In genomic region chr2:101287303-101287702, GRCh38 we compare ENCODE assay signal across 32 cellular contexts.
"Had no signal": no experiment of that assay in that cellular context is flagged by ENCODE, and none has a peak within 500 bp of the region (broad histone marks: within the 10 kb centered on the region; RNA-seq: fewer than 3 reads in every experiment).

No MANE protein-coding gene starts in this region.

- H3K4me1 ChIP-seq: Peyer's patch had no signal

- H3K9me3 Mint-ChIP-seq: activated naive CD4-positive, alpha-beta T cell treated with anti-CD3 and anti-CD28 coated beads, Interleukin-2, amount 50 U/mL, for 72 hours; activated T-helper 17 cell treated with anti-CD3 and anti-CD28 coated beads, Interleukin-2, amount 50 U/mL, for 72 hours had no signal

- H3K4me3 ChIP-seq: Peyer's patch had no signal

- H3K9me3 ChIP-seq: Peyer's patch had no signal

- H3K27ac ChIP-seq: brain microvascular endothelial cell, Peyer's patch, RWPE1, WERI-Rb-1 had no signal

- H3K27me3 ChIP-seq: brain microvascular endothelial cell, Peyer's patch had no signal

- ATAC-seq: activated naive CD4-positive, alpha-beta T cell treated with anti-CD3 and anti-CD28 coated beads, Interleukin-2, amount 50 U/mL, for 72 hours; activated T-helper 17 cell treated with anti-CD3 and anti-CD28 coated beads, Interleukin-2, amount 50 U/mL, for 72 hours; PC-3; Right ventricle myocardium inferior had no signal

- H3K27ac Mint-ChIP-seq: activated T-helper 17 cell treated with anti-CD3 and anti-CD28 coated beads, Interleukin-2, amount 50 U/mL, for 72 hours had no signal

- FAIRE-seq: colon had no signal

- H3K27me3 Mint-ChIP-seq: activated T-helper 17 cell treated with anti-CD3 and anti-CD28 coated beads, Interleukin-2, amount 50 U/mL, for 72 hours had no signal

- DNase-seq: activated CD4-positive, alpha-beta T cell treated with anti-CD3 and anti-CD28 coated beads for 1 hour; activated CD4-positive, alpha-beta T cell treated with anti-CD3 and anti-CD28 coated beads for 48 hours; activated CD4-positive, alpha-beta T cell treated with anti-CD3 and anti-CD28 coated beads, Interleukin-2, amount 50 U/mL, for 4 hours; activated CD4-positive, CD25-positive, alpha-beta regulatory T cell; activated CD8-positive, alpha-beta memory T cell treated with anti-CD3 and anti-CD28 coated beads, Interleukin-2, amount 50 U/mL, for 4 hours; activated effector memory CD4-positive, alpha-beta T cell treated with anti-CD3 and anti-CD28 coated beads, Interleukin-2, amount 50 U/mL, for 16 hours; activated naive CD4-positive, alpha-beta T cell; activated T-cell treated with anti-CD3 and anti-CD28 coated beads for 4 hours; activated T-cell treated with anti-CD3 and anti-CD28 coated beads, Interleukin-2, amount 50 U/mL, for 48 hours; amniotic stem cell; aorta; brain microvascular endothelial cell; central memory CD4-positive, alpha-beta T cell; Karpas-422; NCI-H1105; NCI-H1417 treated with DMSO at 0.1 percent for 48 hours; NCI-H1694; NCI-H1930; NCI-H510A; NCI-H526; NCI-H748 treated with DMSO at 0.1 percent for 48 hours; NK-92 treated with Interleukin-12 subunit alpha and Interleukin-12 subunit beta, amount 100 ng/mL, for 24 hours; PC-3; Peyer's patch; SIG-M5; T1000; WERI-Rb-1 had no signal

- H3K4me3 Mint-ChIP-seq: activated T-helper 17 cell treated with anti-CD3 and anti-CD28 coated beads, Interleukin-2, amount 50 U/mL, for 72 hours had no signal
